In the genomic region with DNA sequence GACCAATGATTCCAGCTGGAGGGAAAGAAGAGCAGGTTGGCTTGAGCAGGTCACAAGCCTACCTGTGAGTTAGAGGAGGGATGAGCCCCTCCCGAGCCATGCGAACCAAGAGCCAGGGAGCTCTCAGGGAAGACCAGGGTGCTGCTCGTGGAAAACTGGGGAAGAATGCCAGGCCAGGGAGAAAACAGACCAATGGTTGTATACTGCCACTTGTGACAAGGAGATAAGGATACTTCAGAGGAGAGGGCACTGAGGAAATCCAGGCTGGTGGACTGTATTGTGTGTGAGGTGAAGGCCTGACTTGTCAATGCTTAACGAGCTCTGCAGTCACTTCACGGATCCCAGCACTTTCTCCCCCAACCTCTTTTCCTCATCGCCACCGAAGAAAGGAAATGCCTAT, we compare ENCODE assay signal across 33 cellular contexts.
"Had no signal": no experiment of that assay in that cellular context is flagged by ENCODE, and none has a peak within 500 bp of the region (broad histone marks: within the 10 kb centered on the region; RNA-seq: fewer than 3 reads in every experiment).

No MANE protein-coding gene starts in this region.

- H3K36me3 ChIP-seq: adrenal gland, brain microvascular endothelial cell, breast epithelium had no signal

- H3K4me1 ChIP-seq: adrenal gland, body of pancreas, breast epithelium had no signal

- H3K9me3 ChIP-seq: adrenal gland, body of pancreas, breast epithelium had no signal

- H3K4me3 ChIP-seq: adrenal gland, body of pancreas, breast epithelium had no signal

- H3K27me3 ChIP-seq: adrenal gland, body of pancreas, brain microvascular endothelial cell, breast epithelium had no signal

- DNase-seq: activated B cell treated with CpG ODN at 0.5 μM for 24 hours; activated CD4-positive, alpha-beta memory T cell treated with anti-CD3 and anti-CD28 coated beads for 36 hours; activated CD4-positive, alpha-beta T cell treated with anti-CD3 and anti-CD28 coated beads for 4 hours; activated CD4-positive, alpha-beta T cell treated with anti-CD3 and anti-CD28 coated beads, Interleukin-2, amount 10 ng/mL, durations not matched to agents 24 days and 14 days; activated CD4-positive, alpha-beta T cell treated with anti-CD3 and anti-CD28 coated beads, Interleukin-2, amount 50 U/mL, for 1 hour; activated CD4-positive, alpha-beta T cell treated with anti-CD3 and anti-CD28 coated beads, Interleukin-2, amount 50 U/mL, for 4 hours; activated CD4-positive, CD25-positive, alpha-beta regulatory T cell treated with anti-CD3 and anti-CD28 coated beads, Interleukin-2, amount 50 U/mL, for 72 hours; activated CD8-positive, alpha-beta memory T cell treated with anti-CD3 and anti-CD28 coated beads, Interleukin-2, amount 50 U/mL, for 4 hours; activated CD8-positive, alpha-beta T cell treated with anti-CD3 and anti-CD28 coated beads for 36 hours; activated effector memory CD4-positive, alpha-beta T cell treated with anti-CD3 and anti-CD28 coated beads, Interleukin-2, amount 50 U/mL, for 16 hours; activated gamma-delta T cell treated with Interleukin-2 at 50 U/mL for 16 hours; activated naive CD4-positive, alpha-beta T cell; activated naive CD4-positive, alpha-beta T cell treated with anti-CD3 and anti-CD28 coated beads for 36 hours; activated naive CD4-positive, alpha-beta T cell treated with anti-CD3 and anti-CD28 coated beads, Interleukin-2, amount 50 U/mL, for 16 hours; activated naive CD8-positive, alpha-beta T cell treated with anti-CD3 and anti-CD28 coated beads for 36 hours; activated T-cell treated with anti-CD3 and anti-CD28 coated beads for 4 hours; activated T-cell treated with anti-CD3 and anti-CD28 coated beads, Interleukin-2, amount 50 U/mL, for 1 hour; activated T-cell treated with anti-CD3 and anti-CD28 coated beads, Interleukin-2, amount 50 U/mL, for 4 hours; activated T-cell treated with anti-CD3 and anti-CD28 coated beads, Interleukin-2, amount 50 U/mL, for 72 hours; adrenal gland; amniotic stem cell; aorta; body of pancreas; brain microvascular endothelial cell; caudate nucleus; cerebellar nuclear complex; T-helper 1 cell; T-helper 2 cell; T-helper 9 cell had no signal

- H3K27ac ChIP-seq: adrenal gland, body of pancreas, brain microvascular endothelial cell, breast epithelium, VCaP had no signal

- ATAC-seq: activated CD8-positive, alpha-beta T cell treated with anti-CD3 and anti-CD28 coated beads for 36 hours; activated naive CD4-positive, alpha-beta T cell treated with anti-CD3 and anti-CD28 coated beads, Interleukin-2, amount 50 U/mL, for 72 hours; activated T-cell treated with anti-CD3 and anti-CD28 coated beads, Interleukin-2, amount 50 U/mL, for 4 hours; activated T-cell treated with anti-CD3 and anti-CD28 coated beads, Interleukin-2, amount 50 U/mL, for 72 hours; activated T-helper 17 cell treated with anti-CD3 and anti-CD28 coated beads, Interleukin-2, amount 50 U/mL, for 72 hours; body of pancreas had no signal
